Comparison of ENCODE assay signal across 9 cellular contexts in genomic region chr10:13536674-13537366, GRCh38. TPM values are rescaled to one million over a fixed set of nuclear protein-coding genes. Genes with fewer than 3 reads are reported as not detected.
DNase-seq lines count a peak whose midpoint lies in the region; ATAC-seq, FAIRE-seq and TF ChIP-seq lines count a peak whose summit lies in the region.
"Had no signal": no experiment of that assay in that cellular context is flagged by ENCODE, and none has a peak within 500 bp of the region (broad histone marks: within the 10 kb centered on the region; RNA-seq: fewer than 3 reads in every experiment).

No MANE protein-coding gene starts in this region.

- H3K27me3 Mint-ChIP-seq in activated T-helper 2 cell treated with anti-CD3 and anti-CD28 coated beads, Interferon-gamma antibody, Interleukin-2, Interleukin-4, amounts not matched to agents 10 μg/mL and 5 μg/mL and 100 μg/mL, durations not matched to agents 14 hours and 24 hours and 36 hours (ENCODE audit: low read depth), result peaks cover 30% of the 10 kb centered on the region

- H3K27me3 ChIP-seq in OCI-LY1 (ENCODE audit: insufficient read depth, low read length), result no peaks in the 10 kb centered on the region

- ATAC-seq in mucosa of descending colon, result peak; percentile 82
- ATAC-seq in HG03095 (IDR thresholded peaks at IDR 0.05; ENCODE audit: unreplicated experiment), result no peak
- no peak for ATAC-seq in HG02884 (IDR thresholded peaks at IDR 0.05; ENCODE audit: unreplicated experiment)

- no peak overlapping the region for H2AFZ ChIP-seq in OCI-LY1 (ENCODE audit: low read length)

- peak; percentile 41 for DNase-seq in G401 (ENCODE audit: low spot score)
- DNase-seq in HTR-8/SVneo (ENCODE audit: insufficient read length, low spot score), result peak; percentile 79
- peak; percentile 28 to 72 for DNase-seq in dermis microvascular lymphatic vessel endothelial cell (ENCODE audit: low read depth in 2 of 2)
- DNase-seq in mucosa of descending colon, result peak; percentile 44 to 71 (median 68)
- DNase-seq in activated T-helper 2 cell treated with anti-CD3 and anti-CD28 coated beads, Interferon-gamma antibody, Interleukin-2, Interleukin-4, amounts not matched to agents 10 μg/mL and 5 μg/mL and 100 μg/mL, durations not matched to agents 14 hours and 24 hours and 36 hours (ENCODE audit: low spot score), result no peak

- no peaks in the 10 kb centered on the region for H3K4me1 Mint-ChIP-seq in activated T-helper 2 cell treated with anti-CD3 and anti-CD28 coated beads, Interferon-gamma antibody, Interleukin-2, Interleukin-4, amounts not matched to agents 10 μg/mL and 5 μg/mL and 100 μg/mL, durations not matched to agents 14 hours and 24 hours and 36 hours (ENCODE audit: low read depth)

- peak; percentile 51; the same call in 1 of the 2 replicates for TF ChIP-seq CTCF in OCI-LY1 (IDR thresholded peaks at IDR 0.05; ENCODE audit: low read length)
- peak; percentile 37 for TF ChIP-seq CTCF in mucosa of descending colon (IDR thresholded peaks at IDR 0.05)

- H3K27ac ChIP-seq in OCI-LY1 (ENCODE audit: low read depth, low read length, poor library complexity, severe bottlenecking), result no peak overlapping the region
- H3K27ac ChIP-seq: skin epidermis had no signal

- H3K79me2 ChIP-seq in OCI-LY1 (ENCODE audit: insufficient read depth, low read length), result no peaks in the 10 kb centered on the region

- no peaks in the 10 kb centered on the region for H3K9me2 ChIP-seq in OCI-LY1 (ENCODE audit: low read depth, low read length)

- H3K36me3 Mint-ChIP-seq in activated T-helper 2 cell treated with anti-CD3 and anti-CD28 coated beads, Interferon-gamma antibody, Interleukin-2, Interleukin-4, amounts not matched to agents 10 μg/mL and 5 μg/mL and 100 μg/mL, durations not matched to agents 14 hours and 24 hours and 36 hours (ENCODE audit: low read depth), result no peaks in the 10 kb centered on the region

- no peak overlapping the region for H3K4me2 ChIP-seq in OCI-LY1 (ENCODE audit: low read length)

- H3K4me1 ChIP-seq in OCI-LY1 (ENCODE audit: insufficient read depth, low read length, severe bottlenecking) (no peaks in the 10 kb centered on the region), mucosa of descending colon (ENCODE audit: low read depth) (no peaks in the 10 kb centered on the region)

- FAIRE-seq in HTR-8/SVneo (lab: Jason Lieb, UNC), result peak; percentile 28

- no peaks in the 10 kb centered on the region for H3F3A ChIP-seq in OCI-LY1 (ENCODE audit: insufficient read depth, low read length)

- H3K4me3 ChIP-seq in OCI-LY1 (ENCODE audit: low read depth, low read length, poor library complexity, severe bottlenecking), result no peak overlapping the region
- H3K4me3 ChIP-seq in mucosa of descending colon, result no peak overlapping the region
- H3K4me3 ChIP-seq: skin epidermis had no signal

- no peak overlapping the region for H3K4me3 Mint-ChIP-seq in activated T-helper 2 cell treated with anti-CD3 and anti-CD28 coated beads, Interferon-gamma antibody, Interleukin-2, Interleukin-4, amounts not matched to agents 10 μg/mL and 5 μg/mL and 100 μg/mL, durations not matched to agents 14 hours and 24 hours and 36 hours (ENCODE audit: low read depth)

- H3K9ac ChIP-seq in OCI-LY1 (ENCODE audit: low read length), result no peak overlapping the region

- intact Hi-C loops in mucosa of descending colon (cut with DNase I, micrococcal nuclease), result no loop called here
- intact Hi-C loops in activated T-helper 2 cell treated with anti-CD3 and anti-CD28 coated beads, Interferon-gamma antibody, Interleukin-2, Interleukin-4, amounts not matched to agents 10 μg/mL and 5 μg/mL and 100 μg/mL, durations not matched to agents 14 hours and 24 hours and 36 hours (cut with micrococcal nuclease), result no loop called here

- no peaks in the 10 kb centered on the region for H3K9me3 Mint-ChIP-seq in activated T-helper 2 cell treated with anti-CD3 and anti-CD28 coated beads, Interferon-gamma antibody, Interleukin-2, Interleukin-4, amounts not matched to agents 10 μg/mL and 5 μg/mL and 100 μg/mL, durations not matched to agents 14 hours and 24 hours and 36 hours

- no peaks in the 10 kb centered on the region for H3K36me3 ChIP-seq in OCI-LY1 (ENCODE audit: insufficient read depth, low read length)
- no peaks in the 10 kb centered on the region for H3K36me3 ChIP-seq in mucosa of descending colon (ENCODE audit: low read depth)

- no peak overlapping the region for H3K27ac Mint-ChIP-seq in activated T-helper 2 cell treated with anti-CD3 and anti-CD28 coated beads, Interferon-gamma antibody, Interleukin-2, Interleukin-4, amounts not matched to agents 10 μg/mL and 5 μg/mL and 100 μg/mL, durations not matched to agents 14 hours and 24 hours and 36 hours

- in situ Hi-C loops in G401 (cut with HindIII; ENCODE audit: low sequenced_read_pairs), result no loop called here

- H3K9me3 ChIP-seq in OCI-LY1 (ENCODE audit: low read length) (no peaks in the 10 kb centered on the region), mucosa of descending colon (no peaks in the 10 kb centered on the region)

- no peaks in the 10 kb centered on the region for H4K20me1 ChIP-seq in OCI-LY1 (ENCODE audit: insufficient read depth, low read length)

RNA-seq across cellular contexts. Expression of gene BEND7, which starts 8.0 kb away (rescaled TPM):
- 0.95 and 1.8 TPM in 2 replicates for total RNA-seq in G401 (2014; rRNA removed; shearing (Covaris generic))
- total RNA-seq in dermis microvascular lymphatic vessel endothelial cell (4.9 and 8.5 TPM in 2 replicates), mucosa of descending colon (10 to 100 TPM; 17.1 to 33.4 (median 28.7) TPM)
- total RNA-seq in activated T-helper 2 cell treated with anti-CD3 and anti-CD28 coated beads, Interferon-gamma antibody, Interleukin-2, Interleukin-4, amounts not matched to agents 10 μg/mL and 5 μg/mL and 100 μg/mL, durations not matched to agents 14 hours and 24 hours and 36 hours, result not detected in 2 replicates

RNA-seq across cellular contexts. Expression of gene PRPF18, which starts 49.9 kb away (rescaled TPM):
- 21.4 and 32.5 TPM in 2 replicates for total RNA-seq in G401 (2014; rRNA removed; shearing (Covaris generic))
- total RNA-seq in dermis microvascular lymphatic vessel endothelial cell, result 15.9 and 19.0 TPM in 2 replicates
- total RNA-seq in mucosa of descending colon, result 10 to 100 TPM; 20.8 to 26.1 (median 25.9) TPM
- 20.6 and 22.9 TPM in 2 replicates for total RNA-seq in activated T-helper 2 cell treated with anti-CD3 and anti-CD28 coated beads, Interferon-gamma antibody, Interleukin-2, Interleukin-4, amounts not matched to agents 10 μg/mL and 5 μg/mL and 100 μg/mL, durations not matched to agents 14 hours and 24 hours and 36 hours
